ENCODE assay signal across 18 cellular contexts in the genomic region with DNA sequence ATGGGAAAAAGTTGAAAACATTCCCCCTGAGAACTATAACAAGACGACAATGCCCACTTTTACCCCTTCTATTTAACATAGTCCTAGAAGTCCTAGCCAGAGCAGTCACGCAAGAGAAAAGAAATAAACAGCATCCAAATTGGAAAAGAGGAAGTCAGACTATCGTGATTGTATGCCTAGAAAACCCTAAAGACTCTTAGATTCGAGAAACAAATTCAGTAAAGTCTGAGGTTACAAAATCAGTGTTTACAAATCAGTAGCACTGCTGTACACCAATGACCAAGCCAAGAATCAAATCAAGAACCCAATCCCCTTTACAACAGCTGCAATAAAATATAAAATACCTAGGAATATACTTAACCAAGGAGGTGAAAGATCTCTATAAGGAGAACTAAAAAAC.
"Had no signal": no experiment of that assay in that cellular context is flagged by ENCODE, and none has a peak within 500 bp of the region (broad histone marks: within the 10 kb centered on the region; RNA-seq: fewer than 3 reads in every experiment).

No MANE protein-coding gene starts in this region.

- H3K27ac ChIP-seq: esophagus muscularis mucosa, heart right ventricle, sigmoid colon, stomach, testis, upper lobe of left lung had no signal

- DNase-seq: activated CD4-positive, alpha-beta T cell treated with anti-CD3 and anti-CD28 coated beads, Interleukin-2, amount 50 U/mL, for 4 hours; activated T-cell treated with anti-CD3 and anti-CD28 coated beads, Interleukin-2, amount 50 U/mL, for 72 hours; effector memory CD4-positive, alpha-beta T cell; heart right ventricle; immature natural killer cell; nephron progenitor cell; occipital lobe; posterior cingulate gyrus; sigmoid colon; stimulated activated CD4-positive, alpha-beta T cell treated with anti-CD3 and anti-CD28 coated beads, Interleukin-4, amount 100 ng/mL, for 24 hours; stomach; testis; upper lobe of left lung had no signal

- H3K27me3 ChIP-seq: esophagus muscularis mucosa, heart right ventricle, sigmoid colon, stomach, testis, upper lobe of left lung had no signal

- H3K36me3 Mint-ChIP-seq: immature natural killer cell; stimulated activated effector memory CD8-positive, alpha-beta T cell treated with anti-CD3 and anti-CD28 coated beads, Interleukin-12 subunit alpha, Interleukin-12 subunit beta, amount 100 ng/mL, for 72 hours had no signal

- H3K36me3 ChIP-seq: esophagus muscularis mucosa, heart right ventricle, sigmoid colon, stomach, upper lobe of left lung had no signal

- H3K9me3 Mint-ChIP-seq: immature natural killer cell; stimulated activated effector memory CD8-positive, alpha-beta T cell treated with anti-CD3 and anti-CD28 coated beads, Interleukin-12 subunit alpha, Interleukin-12 subunit beta, amount 100 ng/mL, for 72 hours had no signal

- H3K4me3 Mint-ChIP-seq: activated naive CD8-positive, alpha-beta T cell; activated T-cell treated with anti-CD3 and anti-CD28 coated beads, Interleukin-2, amount 50 U/mL, for 72 hours; immature natural killer cell; nephron progenitor cell; stimulated activated effector memory CD8-positive, alpha-beta T cell treated with anti-CD3 and anti-CD28 coated beads, Interleukin-12 subunit alpha, Interleukin-12 subunit beta, amount 100 ng/mL, for 72 hours had no signal

- H3K27ac Mint-ChIP-seq: activated naive CD8-positive, alpha-beta T cell; activated T-cell treated with anti-CD3 and anti-CD28 coated beads, Interleukin-2, amount 50 U/mL, for 72 hours; immature natural killer cell; nephron progenitor cell; stimulated activated effector memory CD8-positive, alpha-beta T cell treated with anti-CD3 and anti-CD28 coated beads, Interleukin-12 subunit alpha, Interleukin-12 subunit beta, amount 100 ng/mL, for 72 hours had no signal

- ATAC-seq: activated T-cell treated with anti-CD3 and anti-CD28 coated beads, Interleukin-2, amount 50 U/mL, for 72 hours; heart right ventricle; stimulated activated effector memory CD8-positive, alpha-beta T cell treated with anti-CD3 and anti-CD28 coated beads, Interleukin-12 subunit alpha, Interleukin-12 subunit beta, amount 100 ng/mL, for 72 hours had no signal

- FAIRE-seq: bronchial epithelial cell, endothelial cell of umbilical vein had no signal

- H3K9me3 ChIP-seq: esophagus muscularis mucosa, heart right ventricle, sigmoid colon, stomach, testis, upper lobe of left lung had no signal

- H3K4me3 ChIP-seq: esophagus muscularis mucosa, heart right ventricle, sigmoid colon, stomach, testis, upper lobe of left lung had no signal

- H3K27me3 Mint-ChIP-seq: activated naive CD8-positive, alpha-beta T cell had no signal
